ENCODE assay signal across 8 cellular contexts in the genomic region with DNA sequence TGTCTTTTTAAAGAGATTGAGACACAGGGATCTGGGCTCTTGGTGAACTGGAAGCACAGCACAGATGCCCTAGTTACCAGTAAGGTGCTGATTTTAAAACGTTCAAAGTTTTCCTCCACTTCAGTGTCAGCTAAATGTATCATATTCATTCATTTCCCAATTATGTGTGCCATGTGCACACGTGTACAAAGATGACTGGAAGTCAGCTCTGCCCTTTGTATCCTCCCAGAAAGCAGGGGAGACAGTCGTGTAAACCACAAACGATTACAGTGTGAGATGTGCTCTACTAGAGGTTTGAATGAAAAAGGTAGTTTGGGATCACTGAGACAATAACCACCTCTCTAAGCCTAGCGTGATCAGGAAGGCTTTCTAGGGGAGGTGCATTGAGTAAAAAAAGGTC.
DNase-seq lines count a peak whose midpoint lies in the region; ATAC-seq and TF ChIP-seq lines count a peak whose summit lies in the region.

No MANE protein-coding gene starts in this region.

- H3K27ac ChIP-seq in RWPE2 (ENCODE audit: poor library complexity, severe bottlenecking) (no peak overlapping the region), rectal smooth muscle tissue (ENCODE audit: low read depth, low read length) (no peak overlapping the region)

- H3K36me3 ChIP-seq in RWPE2 (ENCODE audit: low read depth) (no peaks in the 10 kb centered on the region; the same call in 1 of the 2 replicates), rectal smooth muscle tissue (ENCODE audit: control insufficient read depth, insufficient read depth, low read length) (no peaks in the 10 kb centered on the region)

- H3K9me3 ChIP-seq in RWPE2 (ENCODE audit: severe bottlenecking) = no peaks in the 10 kb centered on the region

- TF ChIP-seq CTCF in RWPE2 (IDR thresholded peaks at IDR 0.05; ENCODE audit: poor library complexity, severe bottlenecking) = no peak
- no peak for TF ChIP-seq CTCF in fibroblast of pulmonary artery (IDR thresholded peaks at IDR 0.05; ENCODE audit: low read length, missing control alignments)

- no peak for ATAC-seq in RWPE2 (ENCODE audit: low read depth)

- no peaks in the 10 kb centered on the region for H3K4me1 ChIP-seq in RWPE2 (ENCODE audit: insufficient read depth, poor library complexity, severe bottlenecking)
- H3K4me1 ChIP-seq in rectal smooth muscle tissue (ENCODE audit: control insufficient read depth, insufficient read depth, low read length) = peaks cover 6% of the 10 kb centered on the region

- H3K27me3 ChIP-seq in RWPE2 (ENCODE audit: insufficient read depth, poor library complexity, severe bottlenecking) = no peaks in the 10 kb centered on the region
- no peaks in the 10 kb centered on the region for H3K27me3 ChIP-seq in rectal smooth muscle tissue (ENCODE audit: control insufficient read depth, insufficient read depth, low read length)

- H3K9ac ChIP-seq in rectal smooth muscle tissue (ENCODE audit: low read length) = no peak overlapping the region

- peak overlapping the region; percentile 83; the same call in 1 of the 2 replicates for H3K4me3 ChIP-seq in GM08714 (ENCODE audit: low read length)
- H3K4me3 ChIP-seq in RWPE2 (ENCODE audit: severe bottlenecking) = peak overlapping the region; percentile 39
- peak overlapping the region; percentile 82 for H3K4me3 ChIP-seq in fibroblast of pulmonary artery (replicated peaks; ENCODE audit: low read depth, low read length)
- H3K4me3 ChIP-seq in rectal smooth muscle tissue (ENCODE audit: low read length) = peak overlapping the region; percentile 88

- DNase-seq in RWPE2 (ENCODE audit: low spot score) (no peak), fibroblast of pulmonary artery (ENCODE audit: low read depth) (no peak), NCI-H2029 treated with DMSO at 0.1 percent for 48 hours (lab: John Stamatoyannopoulos, UW) (no peak), DMS53 (lab: John Stamatoyannopoulos, UW) (no peak)
- DNase-seq in stimulated activated CD4-positive, alpha-beta T cell treated with anti-CD3 and anti-CD28 coated beads, Interleukin-2, amount 100 ng/mL, for 48 hours = no peak
- DNase-seq in activated CD4-positive, CD25-positive, alpha-beta regulatory T cell treated with anti-CD3 and anti-CD28 coated beads, Interleukin-2, amount 50 U/mL, for 72 hours = no peak
